In genomic region chr15:47711654-47712053, GRCh38 we compare ENCODE assay signal across 8 cellular contexts. TPM values are rescaled to one million over a fixed set of nuclear protein-coding genes. Genes with fewer than 3 reads are reported as not detected.
DNase-seq lines count a peak whose midpoint lies in the region; ATAC-seq and TF ChIP-seq lines count a peak whose summit lies in the region.

No MANE protein-coding gene starts in this region.

- no peaks in the 10 kb centered on the region for H3K27me3 ChIP-seq in right atrium auricular region
- H3K27me3 ChIP-seq in hepatocyte, result peaks cover 4% of the 10 kb centered on the region

- H2AFZ ChIP-seq in hepatocyte, result no peak overlapping the region

- TF ChIP-seq CTCF in right atrium auricular region (IDR thresholded peaks at IDR 0.05), result peak; percentile 10 to 60
- TF ChIP-seq CTCF in hepatocyte (IDR thresholded peaks at IDR 0.05; ENCODE audit: poor library complexity), result peak; percentile 54

- intact Hi-C loops in left ventricle myocardium superior (cut with micrococcal nuclease), result loop anchor here (5.0 kb wide), 1 partner anchor 276 kb away; no protein-coding TSS in a partner anchor

- no peaks in the 10 kb centered on the region for H3K79me2 ChIP-seq in hepatocyte

- H4K20me1 ChIP-seq in hepatocyte (ENCODE audit: insufficient read depth, poor library complexity, severe bottlenecking), result no peaks in the 10 kb centered on the region

- peaks cover 0 to 13% of the 10 kb centered on the region in 2 donors for H3K4me1 ChIP-seq in right atrium auricular region
- peaks cover 6% of the 10 kb centered on the region for H3K4me1 ChIP-seq in hepatocyte (ENCODE audit: insufficient read depth)

- H3K4me3 ChIP-seq in right atrium auricular region (no peak overlapping the region), hepatocyte (no peak overlapping the region)

- no peak overlapping the region for H3K4me2 ChIP-seq in hepatocyte

- H3K36me3 ChIP-seq in right atrium auricular region (no peaks in the 10 kb centered on the region), hepatocyte (replicated peaks; ENCODE audit: insufficient read depth, low read depth) (no peaks in the 10 kb centered on the region)

- H3K27ac ChIP-seq in right atrium auricular region (no peak overlapping the region), hepatocyte (no peak overlapping the region)

- DNase-seq in right atrium auricular region (ENCODE audit: low spot score) (no peak), left ventricle myocardium superior (no peak), RKO (ENCODE audit: low spot score) (peak; percentile 14), hepatocyte (ENCODE audit: low spot score) (no peak), cerebellar cortex (ENCODE audit: low spot score) (no peak)

- ATAC-seq in left ventricle myocardium superior, result no peak
- no peak for ATAC-seq in GM21786 (IDR thresholded peaks at IDR 0.05; ENCODE audit: unreplicated experiment)
- no peak for ATAC-seq in HG02884 (IDR thresholded peaks at IDR 0.05; ENCODE audit: unreplicated experiment)
- no peak for ATAC-seq in GM21576 (IDR thresholded peaks at IDR 0.05; ENCODE audit: unreplicated experiment)

- H3K9me2 ChIP-seq in hepatocyte (replicated peaks; ENCODE audit: insufficient read depth), result no peaks in the 10 kb centered on the region

- H3K9me3 ChIP-seq in right atrium auricular region (no peaks in the 10 kb centered on the region), hepatocyte (ENCODE audit: low read depth) (no peaks in the 10 kb centered on the region)

RNA-seq across cellular contexts. Expression of gene SEMA6D, which starts 5.7 kb away (rescaled TPM):
- total RNA-seq in right atrium auricular region (10 to 100 TPM; 12.2 to 14.3 TPM), left ventricle myocardium superior (19.7 TPM), hepatocyte (28.1 and 34.1 TPM in 2 replicates)
- 18.9 and 23.4 TPM in 2 replicates for polyA plus RNA-seq in hepatocyte
